In genomic region chr20:32674362-32674789, GRCh38 we compare ENCODE assay signal across 8 cellular contexts. TPM values are rescaled to one million over a fixed set of nuclear protein-coding genes. Genes with fewer than 3 reads are reported as not detected.
DNase-seq lines count a peak whose midpoint lies in the region; ATAC-seq, FAIRE-seq and TF ChIP-seq lines count a peak whose summit lies in the region.

No MANE protein-coding gene starts in this region.

- no peak overlapping the region for H3K4me3 ChIP-seq in left ventricle myocardium inferior

- DNase-seq in left ventricle myocardium inferior (no peak), Right ventricle myocardium superior (no peak), NCI-H2171 (lab: John Stamatoyannopoulos, UW) (peak; percentile 16), dermis blood vessel endothelial cell (peak; percentile 80), urothelium cell line (ENCODE audit: low spot score) (peak; percentile 70)
- DNase-seq in activated CD4-positive, alpha-beta T cell treated with anti-CD3 and anti-CD28 coated beads for 24 hours (ENCODE audit: low read depth in 2 of 2): peak; percentile 57 to 62

- no peak for FAIRE-seq in urothelium cell line (lab: Jason Lieb, UNC)

- ATAC-seq in Right ventricle myocardium superior (ENCODE audit: poor library complexity): no peak
- ATAC-seq in GM21576 (IDR thresholded peaks at IDR 0.05; ENCODE audit: unreplicated experiment): no peak

- no peaks in the 10 kb centered on the region for H3K27me3 ChIP-seq in left ventricle myocardium inferior (ENCODE audit: low read depth)

- H3K27ac ChIP-seq in left ventricle myocardium inferior (replicated peaks): no peak overlapping the region

- H3K4me3 Mint-ChIP-seq in nephron: no peak overlapping the region

- H3K27me3 Mint-ChIP-seq in nephron (ENCODE audit: low read depth): peaks cover 3% of the 10 kb centered on the region

- no peaks in the 10 kb centered on the region for H3K4me1 ChIP-seq in left ventricle myocardium inferior

- no peaks in the 10 kb centered on the region for H3K4me1 Mint-ChIP-seq in nephron

- H3K36me3 Mint-ChIP-seq in nephron (ENCODE audit: low read depth): no peaks in the 10 kb centered on the region

- peak overlapping the region in 1 of 3 experiments; percentile 26 for H3K27ac Mint-ChIP-seq in nephron

- no peaks in the 10 kb centered on the region for H3K9me3 Mint-ChIP-seq in nephron

- H3K36me3 ChIP-seq in left ventricle myocardium inferior: no peaks in the 10 kb centered on the region

- TF ChIP-seq CTCF in left ventricle myocardium inferior (IDR thresholded peaks at IDR 0.05; ENCODE audit: borderline replicate concordance): peak; percentile 73
- TF ChIP-seq CTCF in nephron (IDR thresholded peaks at IDR 0.05; ENCODE audit: unreplicated experiment in 3 of 3): peak; percentile 47 to 61 (median 56)

- intact Hi-C loops in left ventricle myocardium inferior (cut with micrococcal nuclease) (loop anchor here (5.0 kb wide), 1 partner anchor 103 kb away; no protein-coding TSS in a partner anchor), Right ventricle myocardium superior (cut with DNase I) (loop anchor here (5.0 kb wide), 1 partner anchor 103 kb away; no protein-coding TSS in a partner anchor)

- no peaks in the 10 kb centered on the region for H3K9me3 ChIP-seq in left ventricle myocardium inferior (replicated peaks)

RNA-seq across cellular contexts. Expression of gene C20orf203, which starts 0.6 kb away (rescaled TPM):
- total RNA-seq in left ventricle myocardium inferior (not detected), Right ventricle myocardium superior (not detected), dermis blood vessel endothelial cell (not detected in 2 replicates)

Comparison
In these comparisons a context has a peak if more than half of its experiments do, and no peak if none do; other contexts are left out.
1. DNase-seq: peak in NCI-H2171 (single experiment), activated CD4-positive, alpha-beta T cell treated with anti-CD3 and anti-CD28 coated beads for 24 hours (2 of 2), dermis blood vessel endothelial cell (single experiment) and urothelium cell line (single experiment); none in left ventricle myocardium inferior (single experiment) and Right ventricle myocardium superior (single experiment).